8 cellular contexts compared by ENCODE assay signal in the genomic region with DNA sequence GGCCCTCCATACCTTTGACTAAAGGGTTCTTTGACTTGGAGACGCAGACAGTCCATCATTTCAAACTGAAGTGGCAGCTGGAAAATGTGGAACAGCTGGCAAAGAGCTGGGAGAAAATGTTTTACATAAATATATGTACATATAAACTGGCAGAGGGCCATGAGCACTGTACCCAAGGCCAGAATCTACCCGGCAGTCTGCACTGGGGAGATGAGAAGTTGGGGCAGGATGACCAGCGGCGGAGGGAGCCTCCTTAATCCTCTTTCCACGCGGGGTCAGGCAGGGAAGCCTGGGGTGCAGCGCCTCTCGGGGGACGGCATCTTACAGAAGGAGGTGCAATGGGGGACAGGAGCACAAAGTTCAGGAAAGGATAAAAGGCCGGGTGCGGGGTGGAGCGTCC. TPM values are rescaled to one million over a fixed set of nuclear protein-coding genes. Genes with fewer than 3 reads are reported as not detected.
A peak's percentile ranks its signal among the peaks of the same experiment; 100 is the strongest.
DNase-seq lines count a peak whose midpoint lies in the region; ATAC-seq and TF ChIP-seq lines count a peak whose summit lies in the region.

No MANE protein-coding gene starts in this region.

- no peak for ATAC-seq in thoracic aorta (ENCODE audit: insufficient number of reproducible peaks, low FRiP score, low read depth)

- DNase-seq in T-helper 2 cell treated with Interferon-gamma antibody and Interleukin-4, amounts not matched to agents 5 μg/mL and 100 μg/mL, for 36 hours (ENCODE audit: low spot score), result no peak
- DNase-seq in T-helper 2 cell, result no peak
- DNase-seq in adrenal gland, result peak in 2 of 7 donors; percentile 12 to 25
- no peak for DNase-seq in kidney epithelial cell (ENCODE audit: low read depth)
- no peak for DNase-seq in thoracic aorta (ENCODE audit: low spot score)
- no peak for DNase-seq in anterior cingulate cortex (lab: John Stamatoyannopoulos, UW)
- DNase-seq in UCSD-AML1 (lab: John Stamatoyannopoulos, UW; ENCODE audit: unreplicated experiment), result no peak
- no peak for DNase-seq in epidermal melanocyte (ENCODE audit: insufficient read length, low spot score)

- H3K27me3 ChIP-seq in adrenal gland, result no peaks in the 10 kb centered on the region
- no peaks in the 10 kb centered on the region for H3K27me3 ChIP-seq in kidney epithelial cell (ENCODE audit: control insufficient read depth, insufficient read depth, low read length)
- no peaks in the 10 kb centered on the region for H3K27me3 ChIP-seq in thoracic aorta (replicated peaks; ENCODE audit: insufficient read depth)

- peak overlapping the region in 3 of 5 donors; percentile 69 to 94 (median 93) for H3K27ac ChIP-seq in adrenal gland
- peak overlapping the region in 1 of 2 donors; percentile 76 for H3K27ac ChIP-seq in thoracic aorta

- no peaks in the 10 kb centered on the region for H3K36me3 ChIP-seq in adrenal gland (replicated peaks in 1 of 2)
- no peaks in the 10 kb centered on the region for H3K36me3 ChIP-seq in kidney epithelial cell (ENCODE audit: control insufficient read depth, insufficient read depth, low read length)
- no peaks in the 10 kb centered on the region for H3K36me3 ChIP-seq in thoracic aorta

- H3K36me3 Mint-ChIP-seq in T-helper 2 cell treated with Interferon-gamma antibody and Interleukin-4, amounts not matched to agents 5 μg/mL and 100 μg/mL, for 36 hours (ENCODE audit: low read depth), result no peaks in the 10 kb centered on the region

- TF ChIP-seq POLR2A in adrenal gland (IDR thresholded peaks at IDR 0.05), result no peak

- no peak for TF ChIP-seq CTCF in adrenal gland (IDR thresholded peaks at IDR 0.05)
- TF ChIP-seq CTCF in kidney epithelial cell (IDR thresholded peaks at IDR 0.05; ENCODE audit: insufficient read depth, low read length, poor library complexity, severe bottlenecking), result no peak
- TF ChIP-seq CTCF in thoracic aorta (IDR thresholded peaks at IDR 0.05), result no peak

- peaks cover 81% of the 10 kb centered on the region for H3K27me3 Mint-ChIP-seq in T-helper 2 cell treated with Interferon-gamma antibody and Interleukin-4, amounts not matched to agents 5 μg/mL and 100 μg/mL, for 36 hours (ENCODE audit: low read depth)

- H3K9me3 Mint-ChIP-seq in T-helper 2 cell treated with Interferon-gamma antibody and Interleukin-4, amounts not matched to agents 5 μg/mL and 100 μg/mL, for 36 hours, result no peaks in the 10 kb centered on the region

- peaks cover 8 to 19% of the 10 kb centered on the region in 2 donors for H3K4me1 ChIP-seq in adrenal gland (replicated peaks in 1 of 2)
- H3K4me1 ChIP-seq in thoracic aorta (ENCODE audit: control insufficient read depth in 1 of 2, low read depth in 2 of 2), result peaks cover 11 to 15% of the 10 kb centered on the region in 2 donors

- H3K4me1 Mint-ChIP-seq in T-helper 2 cell treated with Interferon-gamma antibody and Interleukin-4, amounts not matched to agents 5 μg/mL and 100 μg/mL, for 36 hours (ENCODE audit: low read depth), result peaks cover 12% of the 10 kb centered on the region

- H3K9me3 ChIP-seq in adrenal gland (replicated peaks in 1 of 3) (no peaks in the 10 kb centered on the region), thoracic aorta (no peaks in the 10 kb centered on the region)

- no peak overlapping the region for H3K27ac Mint-ChIP-seq in T-helper 2 cell treated with Interferon-gamma antibody and Interleukin-4, amounts not matched to agents 5 μg/mL and 100 μg/mL, for 36 hours

- peak overlapping the region; percentile 70 for H3K4me3 Mint-ChIP-seq in T-helper 2 cell treated with Interferon-gamma antibody and Interleukin-4, amounts not matched to agents 5 μg/mL and 100 μg/mL, for 36 hours

- peak overlapping the region in 2 of 4 donors; percentile 88 to 93 for H3K4me3 ChIP-seq in adrenal gland
- peak overlapping the region; percentile 89 for H3K4me3 ChIP-seq in kidney epithelial cell (ENCODE audit: low read depth, low read length)
- peak overlapping the region; percentile 93 for H3K4me3 ChIP-seq in thoracic aorta

- intact Hi-C loops in adrenal gland (cut with DNase I), result no loop called here

- WGBS in adrenal gland, 4 donors, result 7 to 13% (median 10%) methylated on average over 12 of the region's 12 CpGs

RNA-seq across cellular contexts. Expression of gene GLI3, which starts 1.3 kb away (rescaled TPM):
- total RNA-seq in adrenal gland (10 to 100 TPM in 3 of 8 donors, 1 to 10 TPM in 5; 2.7 to 18.0 (median 6.5) TPM), kidney epithelial cell (6.2 and 7.3 TPM in 2 replicates), thoracic aorta (1 to 10 TPM; 3.4 to 6.6 TPM)
- polyA plus RNA-seq in adrenal gland, result 1 to 10 TPM; 1.1 to 2.4 (median 1.7) TPM
